In the genomic region with DNA sequence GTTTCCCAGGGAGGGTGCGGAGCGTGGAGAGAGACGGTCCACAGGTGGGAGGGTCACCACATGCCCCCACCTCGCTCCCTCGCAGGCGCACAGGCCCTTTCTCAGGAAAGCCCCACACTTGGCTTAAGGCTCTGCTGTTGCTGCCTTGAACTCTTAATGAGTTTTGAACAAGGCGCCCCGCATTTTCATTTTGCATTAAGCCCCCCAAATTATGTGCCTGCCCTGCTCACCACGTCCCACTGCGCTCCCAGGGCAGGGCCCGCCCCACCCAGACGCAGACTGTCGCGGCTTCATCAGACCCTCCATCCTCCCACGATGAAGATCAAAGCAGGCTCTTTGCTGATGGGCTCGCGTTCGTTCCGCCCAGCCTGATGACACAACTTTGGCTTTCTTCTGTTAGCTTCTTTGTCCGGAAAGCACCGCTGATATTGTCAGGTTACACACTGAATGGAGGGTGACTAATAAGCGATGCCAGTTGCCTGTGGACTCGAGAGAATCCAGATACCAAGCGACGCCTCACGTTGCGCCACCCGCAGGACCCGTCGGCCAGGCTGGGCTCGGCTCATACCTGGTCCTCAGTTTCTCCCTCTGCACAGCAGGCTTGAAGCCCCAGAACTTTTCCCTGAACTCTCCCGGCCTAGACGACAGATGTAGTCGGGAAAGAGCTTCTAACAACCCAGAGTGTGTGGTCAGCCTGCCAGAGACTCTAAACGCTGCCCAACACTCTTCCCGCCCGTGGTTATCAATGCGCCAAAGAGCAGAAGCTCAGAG, we compare ENCODE assay signal across 1 cellular context.
TF ChIP-seq lines count a peak whose summit lies in the region.

No MANE protein-coding gene starts in this region.

TF ChIP-seq in HepG2, 621 proteins besides CTCF, POLR2A, EP300 and RAD21 (continued from another document):
- TF ChIP-seq, protein P1, sequence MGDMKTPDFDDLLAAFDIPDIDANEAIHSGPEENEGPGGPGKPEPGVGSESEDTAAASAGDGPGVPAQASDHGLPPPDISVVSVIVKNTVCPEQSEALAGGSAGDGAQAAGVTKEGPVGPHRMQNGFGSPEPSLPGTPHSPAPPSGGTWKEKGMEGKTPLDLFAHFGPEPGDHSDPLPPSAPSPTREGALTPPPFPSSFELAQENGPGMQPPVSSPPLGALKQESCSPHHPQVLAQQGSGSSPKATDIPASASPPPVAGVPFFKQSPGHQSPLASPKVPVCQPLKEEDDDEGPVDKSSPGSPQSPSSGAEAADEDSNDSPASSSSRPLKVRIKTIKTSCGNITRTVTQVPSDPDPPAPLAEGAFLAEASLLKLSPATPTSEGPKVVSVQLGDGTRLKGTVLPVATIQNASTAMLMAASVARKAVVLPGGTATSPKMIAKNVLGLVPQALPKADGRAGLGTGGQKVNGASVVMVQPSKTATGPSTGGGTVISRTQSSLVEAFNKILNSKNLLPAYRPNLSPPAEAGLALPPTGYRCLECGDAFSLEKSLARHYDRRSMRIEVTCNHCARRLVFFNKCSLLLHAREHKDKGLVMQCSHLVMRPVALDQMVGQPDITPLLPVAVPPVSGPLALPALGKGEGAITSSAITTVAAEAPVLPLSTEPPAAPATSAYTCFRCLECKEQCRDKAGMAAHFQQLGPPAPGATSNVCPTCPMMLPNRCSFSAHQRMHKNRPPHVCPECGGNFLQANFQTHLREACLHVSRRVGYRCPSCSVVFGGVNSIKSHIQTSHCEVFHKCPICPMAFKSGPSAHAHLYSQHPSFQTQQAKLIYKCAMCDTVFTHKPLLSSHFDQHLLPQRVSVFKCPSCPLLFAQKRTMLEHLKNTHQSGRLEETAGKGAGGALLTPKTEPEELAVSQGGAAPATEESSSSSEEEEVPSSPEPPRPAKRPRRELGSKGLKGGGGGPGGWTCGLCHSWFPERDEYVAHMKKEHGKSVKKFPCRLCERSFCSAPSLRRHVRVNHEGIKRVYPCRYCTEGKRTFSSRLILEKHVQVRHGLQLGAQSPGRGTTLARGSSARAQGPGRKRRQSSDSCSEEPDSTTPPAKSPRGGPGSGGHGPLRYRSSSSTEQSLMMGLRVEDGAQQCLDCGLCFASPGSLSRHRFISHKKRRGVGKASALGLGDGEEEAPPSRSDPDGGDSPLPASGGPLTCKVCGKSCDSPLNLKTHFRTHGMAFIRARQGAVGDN (CRISPR knock-in tag; IDR thresholded peaks at IDR 0.05) = peak; percentile 68
- TF ChIP-seq RBM22 (optimal IDR thresholded peaks at IDR 0.05; ENCODE audit: low read length) = no peak
- no peak for TF ChIP-seq MBNL3 (CRISPR knock-in tag; conservative IDR thresholded peaks at IDR 0.05)
- TF ChIP-seq KAT8 (CRISPR knock-in tag; IDR thresholded peaks at IDR 0.05) = 0 out of 2 replicates have a peak, but pooled peaks have one; percentile 18
- TF ChIP-seq, protein P2, sequence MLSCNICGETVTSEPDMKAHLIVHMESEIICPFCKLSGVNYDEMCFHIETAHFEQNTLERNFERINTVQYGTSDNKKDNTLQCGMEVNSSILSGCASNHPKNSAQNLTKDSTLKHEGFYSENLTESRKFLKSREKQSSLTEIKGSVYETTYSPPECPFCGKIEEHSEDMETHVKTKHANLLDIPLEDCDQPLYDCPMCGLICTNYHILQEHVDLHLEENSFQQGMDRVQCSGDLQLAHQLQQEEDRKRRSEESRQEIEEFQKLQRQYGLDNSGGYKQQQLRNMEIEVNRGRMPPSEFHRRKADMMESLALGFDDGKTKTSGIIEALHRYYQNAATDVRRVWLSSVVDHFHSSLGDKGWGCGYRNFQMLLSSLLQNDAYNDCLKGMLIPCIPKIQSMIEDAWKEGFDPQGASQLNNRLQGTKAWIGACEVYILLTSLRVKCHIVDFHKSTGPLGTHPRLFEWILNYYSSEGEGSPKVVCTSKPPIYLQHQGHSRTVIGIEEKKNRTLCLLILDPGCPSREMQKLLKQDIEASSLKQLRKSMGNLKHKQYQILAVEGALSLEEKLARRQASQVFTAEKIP (CRISPR knock-in tag; IDR thresholded peaks at IDR 0.05; ENCODE audit: borderline replicate concordance) = no peak
- no peak for TF ChIP-seq AGO2 (optimal IDR thresholded peaks at IDR 0.05; ENCODE audit: low read depth, low read length)
- no peak for TF ChIP-seq BRD4 (CRISPR knock-in tag; IDR thresholded peaks at IDR 0.05)
- TF ChIP-seq, protein P3, sequence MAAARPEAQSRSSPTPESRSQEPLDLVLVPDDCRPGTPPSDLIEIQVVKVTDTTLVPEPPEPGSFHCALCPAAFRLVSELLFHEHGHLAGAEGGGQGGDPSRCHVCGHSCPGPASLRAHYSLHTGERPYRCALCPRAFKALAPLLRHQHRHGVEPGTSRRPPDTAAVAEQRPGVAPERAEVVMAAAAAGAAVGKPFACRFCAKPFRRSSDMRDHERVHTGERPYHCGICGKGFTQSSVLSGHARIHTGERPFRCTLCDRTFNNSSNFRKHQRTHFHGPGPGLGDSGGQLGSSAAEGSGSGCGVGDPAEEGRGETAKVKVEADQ (CRISPR knock-in tag; IDR thresholded peaks at IDR 0.05; ENCODE audit: borderline replicate concordance) = no peak
- TF ChIP-seq ZNF552 (CRISPR knock-in tag; IDR thresholded peaks at IDR 0.05; ENCODE audit: borderline replicate concordance) = no peak
- no peak for TF ChIP-seq PAWR (CRISPR knock-in tag; IDR thresholded peaks at IDR 0.05; ENCODE audit: borderline replicate concordance)
- TF ChIP-seq, protein P4, sequence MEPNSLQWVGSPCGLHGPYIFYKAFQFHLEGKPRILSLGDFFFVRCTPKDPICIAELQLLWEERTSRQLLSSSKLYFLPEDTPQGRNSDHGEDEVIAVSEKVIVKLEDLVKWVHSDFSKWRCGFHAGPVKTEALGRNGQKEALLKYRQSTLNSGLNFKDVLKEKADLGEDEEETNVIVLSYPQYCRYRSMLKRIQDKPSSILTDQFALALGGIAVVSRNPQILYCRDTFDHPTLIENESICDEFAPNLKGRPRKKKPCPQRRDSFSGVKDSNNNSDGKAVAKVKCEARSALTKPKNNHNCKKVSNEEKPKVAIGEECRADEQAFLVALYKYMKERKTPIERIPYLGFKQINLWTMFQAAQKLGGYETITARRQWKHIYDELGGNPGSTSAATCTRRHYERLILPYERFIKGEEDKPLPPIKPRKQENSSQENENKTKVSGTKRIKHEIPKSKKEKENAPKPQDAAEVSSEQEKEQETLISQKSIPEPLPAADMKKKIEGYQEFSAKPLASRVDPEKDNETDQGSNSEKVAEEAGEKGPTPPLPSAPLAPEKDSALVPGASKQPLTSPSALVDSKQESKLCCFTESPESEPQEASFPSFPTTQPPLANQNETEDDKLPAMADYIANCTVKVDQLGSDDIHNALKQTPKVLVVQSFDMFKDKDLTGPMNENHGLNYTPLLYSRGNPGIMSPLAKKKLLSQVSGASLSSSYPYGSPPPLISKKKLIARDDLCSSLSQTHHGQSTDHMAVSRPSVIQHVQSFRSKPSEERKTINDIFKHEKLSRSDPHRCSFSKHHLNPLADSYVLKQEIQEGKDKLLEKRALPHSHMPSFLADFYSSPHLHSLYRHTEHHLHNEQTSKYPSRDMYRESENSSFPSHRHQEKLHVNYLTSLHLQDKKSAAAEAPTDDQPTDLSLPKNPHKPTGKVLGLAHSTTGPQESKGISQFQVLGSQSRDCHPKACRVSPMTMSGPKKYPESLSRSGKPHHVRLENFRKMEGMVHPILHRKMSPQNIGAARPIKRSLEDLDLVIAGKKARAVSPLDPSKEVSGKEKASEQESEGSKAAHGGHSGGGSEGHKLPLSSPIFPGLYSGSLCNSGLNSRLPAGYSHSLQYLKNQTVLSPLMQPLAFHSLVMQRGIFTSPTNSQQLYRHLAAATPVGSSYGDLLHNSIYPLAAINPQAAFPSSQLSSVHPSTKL (CRISPR knock-in tag; IDR thresholded peaks at IDR 0.05) = peak; percentile 39; the same call in 1 of the 2 replicates
- TF ChIP-seq, protein P5, sequence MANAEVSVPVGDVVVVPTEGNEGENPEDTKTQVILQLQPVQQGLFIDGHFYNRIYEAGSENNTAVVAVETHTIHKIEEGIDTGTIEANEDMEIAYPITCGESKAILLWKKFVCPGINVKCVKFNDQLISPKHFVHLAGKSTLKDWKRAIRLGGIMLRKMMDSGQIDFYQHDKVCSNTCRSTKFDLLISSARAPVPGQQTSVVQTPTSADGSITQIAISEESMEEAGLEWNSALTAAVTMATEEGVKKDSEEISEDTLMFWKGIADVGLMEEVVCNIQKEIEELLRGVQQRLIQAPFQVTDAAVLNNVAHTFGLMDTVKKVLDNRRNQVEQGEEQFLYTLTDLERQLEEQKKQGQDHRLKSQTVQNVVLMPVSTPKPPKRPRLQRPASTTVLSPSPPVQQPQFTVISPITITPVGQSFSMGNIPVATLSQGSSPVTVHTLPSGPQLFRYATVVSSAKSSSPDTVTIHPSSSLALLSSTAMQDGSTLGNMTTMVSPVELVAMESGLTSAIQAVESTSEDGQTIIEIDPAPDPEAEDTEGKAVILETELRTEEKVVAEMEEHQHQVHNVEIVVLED (CRISPR knock-in tag; IDR thresholded peaks at IDR 0.05; ENCODE audit: borderline replicate concordance) = no peak
- 0 out of 2 replicates have a peak, but pooled peaks have one; percentile 32 for TF ChIP-seq ZNF614 (CRISPR knock-in tag; IDR thresholded peaks at IDR 0.05; ENCODE audit: borderline replicate concordance)
- TF ChIP-seq LCORL (IDR thresholded peaks at IDR 0.05) = no peak
- no peak for TF ChIP-seq LCORL (CRISPR knock-in tag; IDR thresholded peaks at IDR 0.05)
- TF ChIP-seq HNF4A (CRISPR knock-in tag; IDR thresholded peaks at IDR 0.05) = no peak
- no peak for TF ChIP-seq NRL (CRISPR knock-in tag; IDR thresholded peaks at IDR 0.05; ENCODE audit: borderline replicate concordance)
- TF ChIP-seq SOX5 (CRISPR knock-in tag; IDR thresholded peaks at IDR 0.05; ENCODE audit: borderline replicate concordance) = no peak; the same call in 1 of the 2 replicates
- TF ChIP-seq ZFAT (CRISPR knock-in tag; conservative IDR thresholded peaks at IDR 0.05) = no peak
- 0 out of 2 replicates have a peak, but pooled peaks have one; percentile 15 for TF ChIP-seq RBFOX2 (IDR thresholded peaks at IDR 0.05; ENCODE audit: low read depth, low read length)
